In the genomic region with DNA sequence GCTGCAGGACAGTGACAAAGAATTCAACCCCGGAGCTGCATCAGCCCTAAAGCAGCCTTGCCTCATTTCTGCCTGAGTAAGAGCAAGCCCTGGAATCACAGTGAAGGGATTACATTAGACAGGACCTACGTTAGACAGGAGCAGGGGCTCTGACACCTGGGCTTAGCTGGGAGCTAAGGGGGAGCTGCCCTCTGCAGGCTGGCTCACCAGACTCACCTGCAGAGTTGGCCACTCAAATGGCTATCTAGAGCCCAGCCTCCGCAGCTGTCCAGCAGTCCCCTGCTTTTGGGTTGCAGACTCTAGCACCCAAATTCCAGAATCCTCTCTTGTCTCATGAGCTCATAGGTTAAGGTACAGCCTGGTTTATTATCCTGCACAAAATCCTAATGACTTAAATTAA, we compare ENCODE assay signal across 23 cellular contexts.
"Had no signal": no experiment of that assay in that cellular context is flagged by ENCODE, and none has a peak within 500 bp of the region (broad histone marks: within the 10 kb centered on the region; RNA-seq: fewer than 3 reads in every experiment).

No MANE protein-coding gene starts in this region.

- H3K36me3 ChIP-seq: ascending aorta, brain microvascular endothelial cell had no signal

- H3K27me3 ChIP-seq: ascending aorta, brain microvascular endothelial cell had no signal

- H3K4me1 ChIP-seq: ascending aorta had no signal

- H3K9me3 Mint-ChIP-seq: activated CD8-positive, alpha-beta T cell treated with anti-CD3 and anti-CD28 coated beads for 36 hours; activated naive CD4-positive, alpha-beta T cell treated with anti-CD3 and anti-CD28 coated beads, Interleukin-2, amount 50 U/mL, for 24 hours; activated naive CD8-positive, alpha-beta T cell treated with anti-CD3 and anti-CD28 coated beads, Interleukin-2, amount 10 ng/mL, durations not matched to agents 7 days and 5 days; activated T-helper 1 cell treated with anti-CD3 and anti-CD28 coated beads, Interleukin-12 subunit alpha, Interleukin-12 subunit beta, Interleukin-2, Interleukin-4 antibody, amounts not matched to agents 30 ng/mL and 10 ng/mL and 1 ng/mL, durations not matched to agents 14 hours and 24 hours and 36 hours; activated T-helper 2 cell treated with anti-CD3 and anti-CD28 coated beads, Interferon-gamma antibody, Interleukin-2, Interleukin-4, amounts not matched to agents 10 μg/mL and 5 μg/mL and 100 μg/mL, durations not matched to agents 14 hours and 24 hours and 36 hours; effector memory CD8-positive, alpha-beta T cell had no signal

- H3K4me3 ChIP-seq: ascending aorta had no signal

- H3K4me3 Mint-ChIP-seq: activated CD8-positive, alpha-beta T cell treated with anti-CD3 and anti-CD28 coated beads for 36 hours; activated naive CD4-positive, alpha-beta T cell treated with anti-CD3 and anti-CD28 coated beads for 36 hours; activated naive CD4-positive, alpha-beta T cell treated with anti-CD3 and anti-CD28 coated beads, Interleukin-2, amount 50 U/mL, for 24 hours; activated naive CD8-positive, alpha-beta T cell treated with anti-CD3 and anti-CD28 coated beads, Interleukin-2, amount 10 ng/mL, durations not matched to agents 7 days and 5 days; activated T-helper 1 cell treated with anti-CD3 and anti-CD28 coated beads, Interleukin-12 subunit alpha, Interleukin-12 subunit beta, Interleukin-2, Interleukin-4 antibody, amounts not matched to agents 30 ng/mL and 10 ng/mL and 1 ng/mL, durations not matched to agents 14 hours and 24 hours and 36 hours; effector memory CD8-positive, alpha-beta T cell had no signal

- H3K27me3 Mint-ChIP-seq: activated CD8-positive, alpha-beta T cell treated with anti-CD3 and anti-CD28 coated beads for 36 hours; activated naive CD8-positive, alpha-beta T cell treated with anti-CD3 and anti-CD28 coated beads, Interleukin-2, amount 10 ng/mL, durations not matched to agents 7 days and 5 days had no signal

- H3K27ac ChIP-seq: ascending aorta, brain microvascular endothelial cell, epithelial cell of prostate had no signal

- H3K36me3 Mint-ChIP-seq: activated naive CD4-positive, alpha-beta T cell treated with anti-CD3 and anti-CD28 coated beads, Interleukin-2, amount 50 U/mL, for 24 hours; activated naive CD8-positive, alpha-beta T cell treated with anti-CD3 and anti-CD28 coated beads, Interleukin-2, amount 10 ng/mL, durations not matched to agents 7 days and 5 days had no signal

- DNase-seq: activated CD4-positive, alpha-beta T cell treated with anti-CD3 and anti-CD28 coated beads for 4 hours; activated CD4-positive, alpha-beta T cell treated with anti-CD3 and anti-CD28 coated beads, Interleukin-2, amount 50 U/mL, for 1 hour; activated CD4-positive, alpha-beta T cell treated with anti-CD3 and anti-CD28 coated beads, Interleukin-2, amount 50 U/mL, for 48 hours; activated CD4-positive, CD25-positive, alpha-beta regulatory T cell; activated CD4-positive, CD25-positive, alpha-beta regulatory T cell treated with anti-CD3 and anti-CD28 coated beads, Interleukin-2, amount 50 U/mL, for 72 hours; activated CD8-positive, alpha-beta memory T cell treated with anti-CD3 and anti-CD28 coated beads for 24 hours; activated CD8-positive, alpha-beta T cell treated with anti-CD3 and anti-CD28 coated beads for 36 hours; activated effector memory CD4-positive, alpha-beta T cell treated with anti-CD3 and anti-CD28 coated beads, Interleukin-2, amount 50 U/mL, for 16 hours; activated naive CD4-positive, alpha-beta T cell treated with anti-CD3 and anti-CD28 coated beads for 36 hours; activated naive CD8-positive, alpha-beta T cell treated with anti-CD3 and anti-CD28 coated beads, Interleukin-2, amount 10 ng/mL, durations not matched to agents 7 days and 5 days; activated T-cell treated with anti-CD3 and anti-CD28 coated beads, Interleukin-2, amount 50 U/mL, for 48 hours; brain microvascular endothelial cell; cortex of kidney; dermis blood vessel endothelial cell; effector CD4-positive, alpha-beta T cell; effector memory CD8-positive, alpha-beta T cell; foreskin fibroblast; T-helper 2 cell had no signal

- H3K27ac Mint-ChIP-seq: activated CD8-positive, alpha-beta T cell treated with anti-CD3 and anti-CD28 coated beads for 36 hours; activated naive CD4-positive, alpha-beta T cell treated with anti-CD3 and anti-CD28 coated beads for 36 hours; activated naive CD4-positive, alpha-beta T cell treated with anti-CD3 and anti-CD28 coated beads, Interleukin-2, amount 50 U/mL, for 24 hours; activated naive CD8-positive, alpha-beta T cell treated with anti-CD3 and anti-CD28 coated beads, Interleukin-2, amount 10 ng/mL, durations not matched to agents 7 days and 5 days; activated T-helper 1 cell treated with anti-CD3 and anti-CD28 coated beads, Interleukin-12 subunit alpha, Interleukin-12 subunit beta, Interleukin-2, Interleukin-4 antibody, amounts not matched to agents 30 ng/mL and 10 ng/mL and 1 ng/mL, durations not matched to agents 14 hours and 24 hours and 36 hours; activated T-helper 2 cell treated with anti-CD3 and anti-CD28 coated beads, Interferon-gamma antibody, Interleukin-2, Interleukin-4, amounts not matched to agents 10 μg/mL and 5 μg/mL and 100 μg/mL, durations not matched to agents 14 hours and 24 hours and 36 hours; effector memory CD8-positive, alpha-beta T cell had no signal

- H3K4me1 Mint-ChIP-seq: activated naive CD4-positive, alpha-beta T cell treated with anti-CD3 and anti-CD28 coated beads, Interleukin-2, amount 50 U/mL, for 24 hours; activated naive CD8-positive, alpha-beta T cell treated with anti-CD3 and anti-CD28 coated beads, Interleukin-2, amount 10 ng/mL, durations not matched to agents 7 days and 5 days had no signal

- H3K9me3 ChIP-seq: ascending aorta had no signal
